In genomic region chr4:128831526-128832252, GRCh38 we compare ENCODE assay signal across 8 cellular contexts. TPM values are rescaled to one million over a fixed set of nuclear protein-coding genes. Genes with fewer than 3 reads are reported as not detected.
A peak's percentile ranks its signal among the peaks of the same experiment; 100 is the strongest.
DNase-seq lines count a peak whose midpoint lies in the region; ATAC-seq lines count a peak whose summit lies in the region.

No MANE protein-coding gene starts in this region.

- H3K4me3 Mint-ChIP-seq in immature natural killer cell, result no peak overlapping the region

- peaks cover 0 to 7% (median under 1%) of the 10 kb centered on the region in 3 donors for H3K27me3 Mint-ChIP-seq in immature natural killer cell (ENCODE audit: low read depth in 3 of 3)

- H3K36me3 Mint-ChIP-seq in immature natural killer cell, result peaks cover 11 to 16% (median 14%) of the 10 kb centered on the region in 3 donors

- in situ Hi-C loops in G401 (cut with HindIII; ENCODE audit: low sequenced_read_pairs), result no loop called here

- no peak for ATAC-seq in HG02623 (IDR thresholded peaks at IDR 0.05; ENCODE audit: unreplicated experiment)

- H3K4me1 Mint-ChIP-seq in immature natural killer cell, result peaks cover 68 to 87% of the 10 kb centered on the region in 2 donors

- H3K9me3 Mint-ChIP-seq in immature natural killer cell, result no peaks in the 10 kb centered on the region

- no peaks in the 10 kb centered on the region for H3K27me3 ChIP-seq in H7 (ENCODE audit: control insufficient read depth, insufficient read depth, low read length)

- peak overlapping the region in 5 of 6 donors; percentile 1 to 75 (median 24) for H3K27ac Mint-ChIP-seq in immature natural killer cell

- DNase-seq in G401 (ENCODE audit: low spot score) (peak; percentile 47), H7 (peak; percentile 40), NCI-H748 (lab: John Stamatoyannopoulos, UW; ENCODE audit: unreplicated experiment) (peak; percentile 87), immature natural killer cell (no peak), 8988T (no peak), SKM-1 treated with dmso at 0.1 percent for 144 hours (lab: John Stamatoyannopoulos, UW; ENCODE audit: unreplicated experiment) (no peak), MV-4-11 (lab: John Stamatoyannopoulos, UW) (no peak)

- H3K36me3 ChIP-seq in H7 (replicated peaks; ENCODE audit: control insufficient read depth, insufficient read depth, low read length), result peaks cover 29% of the 10 kb centered on the region

- no peak overlapping the region for H3K4me3 ChIP-seq in H7 (ENCODE audit: insufficient read depth, low read depth, low read length)

RNA-seq across cellular contexts. Expression of gene JADE1, which starts 22.2 kb away (rescaled TPM):
- 17.5 and 34.5 TPM in 2 replicates for total RNA-seq in G401 (2014; rRNA removed; shearing (Covaris generic))
- 33.8 and 43.5 TPM in 2 replicates for total RNA-seq in H7 (2014; rRNA removed; shearing (Covaris generic))
- polyA plus RNA-seq in immature natural killer cell, result 10 to 100 TPM; 31.4 to 49.3 (median 42.0) TPM

Comparison
In these comparisons a context has a peak if more than half of its experiments do, and no peak if none do; other contexts are left out.
1. DNase-seq: peak in G401 (single experiment), H7 (single experiment) and NCI-H748 (single experiment); none in immature natural killer cell (0 of 3), 8988T (single experiment), SKM-1 treated with dmso at 0.1 percent for 144 hours (single experiment) and MV-4-11 (single experiment).